14 cellular contexts compared by ENCODE assay signal in genomic region chrX:123331859-123332258, GRCh38.
"Had no signal": no experiment of that assay in that cellular context is flagged by ENCODE, and none has a peak within 500 bp of the region (broad histone marks: within the 10 kb centered on the region; RNA-seq: fewer than 3 reads in every experiment).

No MANE protein-coding gene starts in this region.

- H3K27ac ChIP-seq: neural progenitor cell, right lobe of liver, suprapubic skin had no signal

- DNase-seq: activated CD4-positive, alpha-beta memory T cell treated with anti-CD3 and anti-CD28 coated beads, Interleukin-2, amount 10 ng/mL, durations not matched to agents 7 days and 5 days; activated CD4-positive, alpha-beta T cell treated with anti-CD3 and anti-CD28 coated beads for 4 hours; activated naive CD4-positive, alpha-beta T cell treated with anti-CD3 and anti-CD28 coated beads, Interleukin-2, amount 50 U/mL, for 16 hours; activated T-cell treated with anti-CD3 and anti-CD28 coated beads, Interleukin-2, amount 50 U/mL, for 24 hours; mammary epithelial cell; naive B cell; right lobe of liver; trophoblast cell had no signal

- H3K4me1 ChIP-seq: neural progenitor cell, suprapubic skin had no signal

- H3K27ac Mint-ChIP-seq: activated CD4-positive, alpha-beta memory T cell treated with anti-CD3 and anti-CD28 coated beads, Interleukin-2, amount 10 ng/mL, durations not matched to agents 7 days and 5 days; activated T-cell treated with anti-CD3 and anti-CD28 coated beads, Interleukin-2, amount 50 U/mL, for 24 hours; naive B cell; neural progenitor cell; stimulated activated naive CD8-positive, alpha-beta T cell treated with anti-CD3 and anti-CD28 coated beads, Interleukin-15, Interleukin-2, amounts not matched to agents 100 ng/mL and 50 ng/mL, for 24 hours; WTC11 had no signal

- H3K4me3 ChIP-seq: neural progenitor cell, right lobe of liver, suprapubic skin had no signal

- FAIRE-seq: keratinocyte had no signal

- H3K9me3 Mint-ChIP-seq: activated CD4-positive, alpha-beta memory T cell treated with anti-CD3 and anti-CD28 coated beads, Interleukin-2, amount 10 ng/mL, durations not matched to agents 7 days and 5 days; activated T-cell treated with anti-CD3 and anti-CD28 coated beads, Interleukin-2, amount 50 U/mL, for 24 hours; naive B cell; neural progenitor cell; stimulated activated naive CD8-positive, alpha-beta T cell treated with anti-CD3 and anti-CD28 coated beads, Interleukin-15, Interleukin-2, amounts not matched to agents 100 ng/mL and 50 ng/mL, for 24 hours; WTC11 had no signal

- H3K36me3 Mint-ChIP-seq: naive B cell, neural progenitor cell, WTC11 had no signal

- H3K9me3 ChIP-seq: right lobe of liver, suprapubic skin had no signal

- H3K4me3 Mint-ChIP-seq: activated CD4-positive, alpha-beta memory T cell treated with anti-CD3 and anti-CD28 coated beads, Interleukin-2, amount 10 ng/mL, durations not matched to agents 7 days and 5 days; activated T-cell treated with anti-CD3 and anti-CD28 coated beads, Interleukin-2, amount 50 U/mL, for 24 hours; neural progenitor cell; stimulated activated naive CD8-positive, alpha-beta T cell treated with anti-CD3 and anti-CD28 coated beads, Interleukin-15, Interleukin-2, amounts not matched to agents 100 ng/mL and 50 ng/mL, for 24 hours; WTC11 had no signal

- ATAC-seq: left lobe of liver, WTC11 had no signal

- H3K27me3 Mint-ChIP-seq: activated CD4-positive, alpha-beta memory T cell treated with anti-CD3 and anti-CD28 coated beads, Interleukin-2, amount 10 ng/mL, durations not matched to agents 7 days and 5 days; naive B cell; stimulated activated naive CD8-positive, alpha-beta T cell treated with anti-CD3 and anti-CD28 coated beads, Interleukin-15, Interleukin-2, amounts not matched to agents 100 ng/mL and 50 ng/mL, for 24 hours had no signal

- H3K27me3 ChIP-seq: neural progenitor cell, right lobe of liver, suprapubic skin had no signal

- H3K4me1 Mint-ChIP-seq: activated CD4-positive, alpha-beta memory T cell treated with anti-CD3 and anti-CD28 coated beads, Interleukin-2, amount 10 ng/mL, durations not matched to agents 7 days and 5 days; naive B cell; WTC11 had no signal

- H3K36me3 ChIP-seq: neural progenitor cell, right lobe of liver, suprapubic skin had no signal
